In genomic region chr11:106986261-106986660, GRCh38 we compare ENCODE assay signal across 18 cellular contexts. TPM values are rescaled to one million over a fixed set of nuclear protein-coding genes. Genes with fewer than 3 reads are reported as not detected.
A peak's percentile ranks its signal among the peaks of the same experiment; 100 is the strongest.
DNase-seq lines count a peak whose midpoint lies in the region; ATAC-seq and TF ChIP-seq lines count a peak whose summit lies in the region.
"Had no signal": no experiment of that assay in that cellular context is flagged by ENCODE, and none has a peak within 500 bp of the region (broad histone marks: within the 10 kb centered on the region; RNA-seq: fewer than 3 reads in every experiment).

No MANE protein-coding gene starts in this region.

- H3K4me3 Mint-ChIP-seq in activated CD4-positive, alpha-beta T cell treated with anti-CD3 and anti-CD28 coated beads for 36 hours, result no peak overlapping the region
- H3K4me3 Mint-ChIP-seq in activated T-helper 1 cell treated with anti-CD3 and anti-CD28 coated beads, Interleukin-12 subunit alpha, Interleukin-12 subunit beta, Interleukin-2, Interleukin-4 antibody, amounts not matched to agents 30 ng/mL and 10 ng/mL and 1 ng/mL, durations not matched to agents 14 hours and 24 hours and 36 hours, result no peak overlapping the region
- H3K4me3 Mint-ChIP-seq: CD4-positive, CD25-positive, alpha-beta regulatory T cell had no signal

- H3K9me3 Mint-ChIP-seq in activated CD4-positive, alpha-beta T cell treated with anti-CD3 and anti-CD28 coated beads for 36 hours (ENCODE audit: low read depth), result peaks cover 4% of the 10 kb centered on the region
- H3K9me3 Mint-ChIP-seq in activated T-helper 1 cell treated with anti-CD3 and anti-CD28 coated beads, Interleukin-12 subunit alpha, Interleukin-12 subunit beta, Interleukin-2, Interleukin-4 antibody, amounts not matched to agents 30 ng/mL and 10 ng/mL and 1 ng/mL, durations not matched to agents 14 hours and 24 hours and 36 hours, result no peaks in the 10 kb centered on the region

- H3K36me3 Mint-ChIP-seq in activated CD4-positive, alpha-beta T cell treated with anti-CD3 and anti-CD28 coated beads for 36 hours (ENCODE audit: low read depth), result no peaks in the 10 kb centered on the region
- H3K36me3 Mint-ChIP-seq in activated T-helper 1 cell treated with anti-CD3 and anti-CD28 coated beads, Interleukin-12 subunit alpha, Interleukin-12 subunit beta, Interleukin-2, Interleukin-4 antibody, amounts not matched to agents 30 ng/mL and 10 ng/mL and 1 ng/mL, durations not matched to agents 14 hours and 24 hours and 36 hours (ENCODE audit: low read depth), result no peaks in the 10 kb centered on the region
- H3K36me3 Mint-ChIP-seq: CD4-positive, CD25-positive, alpha-beta regulatory T cell had no signal

- H3K27me3 ChIP-seq in GM23248 (replicated peaks; ENCODE audit: insufficient read depth) (no peaks in the 10 kb centered on the region), smooth muscle cell (ENCODE audit: low read depth) (no peaks in the 10 kb centered on the region), ovary (no peaks in the 10 kb centered on the region)
- H3K27me3 ChIP-seq: body of pancreas, heart left ventricle, testis had no signal

- POLR2A ChIA-PET in activated CD4-positive, alpha-beta T cell treated with anti-CD3 and anti-CD28 coated beads for 36 hours (lab: Charles Lee), result no interaction called here

- peak; percentile 92 for DNase-seq in GM23248
- peak; percentile 68 for DNase-seq in fibroblast of pulmonary artery (ENCODE audit: low read depth)
- no peak for DNase-seq in smooth muscle cell (lab: John Stamatoyannopoulos, UW; ENCODE audit: unreplicated experiment)
- no peak for DNase-seq in ovary
- DNase-seq in activated CD4-positive, alpha-beta T cell treated with anti-CD3 and anti-CD28 coated beads for 36 hours, result no peak
- no peak for DNase-seq in 8988T
- DNase-seq in activated T-helper 1 cell treated with anti-CD3 and anti-CD28 coated beads, Interleukin-12 subunit alpha, Interleukin-12 subunit beta, Interleukin-2, Interleukin-4 antibody, amounts not matched to agents 30 ng/mL and 10 ng/mL and 1 ng/mL, durations not matched to agents 14 hours and 24 hours and 36 hours (ENCODE audit: low spot score), result no peak
- DNase-seq: activated effector memory CD4-positive, alpha-beta T cell treated with Interleukin-2 at 50 U/mL for 16 hours; body of pancreas; CD4-positive, CD25-positive, alpha-beta regulatory T cell; DMS79 treated with DMSO at 0.1 percent for 48 hours; posterior cingulate gyrus; stimulated activated CD4-positive, alpha-beta T cell treated with anti-CD3 and anti-CD28 coated beads, Interleukin-15, amount 100 ng/mL, for 24 hours; testis had no signal

- CTCF ChIA-PET in activated CD4-positive, alpha-beta T cell treated with anti-CD3 and anti-CD28 coated beads for 36 hours (lab: Charles Lee), result no interaction called here

- no peaks in the 10 kb centered on the region for H3K27me3 Mint-ChIP-seq in activated CD4-positive, alpha-beta T cell treated with anti-CD3 and anti-CD28 coated beads for 36 hours
- H3K27me3 Mint-ChIP-seq in activated T-helper 1 cell treated with anti-CD3 and anti-CD28 coated beads, Interleukin-12 subunit alpha, Interleukin-12 subunit beta, Interleukin-2, Interleukin-4 antibody, amounts not matched to agents 30 ng/mL and 10 ng/mL and 1 ng/mL, durations not matched to agents 14 hours and 24 hours and 36 hours (ENCODE audit: insufficient read depth), result no peaks in the 10 kb centered on the region
- H3K27me3 Mint-ChIP-seq: CD4-positive, CD25-positive, alpha-beta regulatory T cell had no signal

- no peak overlapping the region for H3K27ac Mint-ChIP-seq in activated CD4-positive, alpha-beta T cell treated with anti-CD3 and anti-CD28 coated beads for 36 hours
- H3K27ac Mint-ChIP-seq in activated T-helper 1 cell treated with anti-CD3 and anti-CD28 coated beads, Interleukin-12 subunit alpha, Interleukin-12 subunit beta, Interleukin-2, Interleukin-4 antibody, amounts not matched to agents 30 ng/mL and 10 ng/mL and 1 ng/mL, durations not matched to agents 14 hours and 24 hours and 36 hours, result no peak overlapping the region
- H3K27ac Mint-ChIP-seq: CD4-positive, CD25-positive, alpha-beta regulatory T cell had no signal

- no peaks in the 10 kb centered on the region for H3K4me1 Mint-ChIP-seq in activated CD4-positive, alpha-beta T cell treated with anti-CD3 and anti-CD28 coated beads for 36 hours
- H3K4me1 Mint-ChIP-seq in activated T-helper 1 cell treated with anti-CD3 and anti-CD28 coated beads, Interleukin-12 subunit alpha, Interleukin-12 subunit beta, Interleukin-2, Interleukin-4 antibody, amounts not matched to agents 30 ng/mL and 10 ng/mL and 1 ng/mL, durations not matched to agents 14 hours and 24 hours and 36 hours (ENCODE audit: low read depth), result no peaks in the 10 kb centered on the region
- H3K4me1 Mint-ChIP-seq: CD4-positive, CD25-positive, alpha-beta regulatory T cell had no signal

- H3K9ac ChIP-seq in GM23248, result no peak overlapping the region
- H3K9ac ChIP-seq in smooth muscle cell (ENCODE audit: low read depth), result no peak overlapping the region

- TF ChIP-seq CTCF in fibroblast of pulmonary artery (IDR thresholded peaks at IDR 0.05; ENCODE audit: low read length, missing control alignments) (no peak), smooth muscle cell (IDR thresholded peaks at IDR 0.05; ENCODE audit: borderline replicate concordance, insufficient read depth, poor library complexity, severe bottlenecking) (no peak), ovary (IDR thresholded peaks at IDR 0.05) (no peak)

- H3F3A ChIP-seq in GM23248 (ENCODE audit: insufficient read depth), result peaks cover 45% of the 10 kb centered on the region
- H3F3A ChIP-seq in smooth muscle cell (ENCODE audit: low read depth), result peaks cover 33% of the 10 kb centered on the region

- intact Hi-C loops in ovary (cut with DNase I), result no loop called here
- intact Hi-C loops in activated CD4-positive, alpha-beta T cell treated with anti-CD3 and anti-CD28 coated beads for 36 hours (cut with DNase I, micrococcal nuclease), result no loop called here
- intact Hi-C loops in activated T-helper 1 cell treated with anti-CD3 and anti-CD28 coated beads, Interleukin-12 subunit alpha, Interleukin-12 subunit beta, Interleukin-2, Interleukin-4 antibody, amounts not matched to agents 30 ng/mL and 10 ng/mL and 1 ng/mL, durations not matched to agents 14 hours and 24 hours and 36 hours (cut with micrococcal nuclease), result no loop called here

- H4K20me1 ChIP-seq in GM23248 (ENCODE audit: insufficient read depth) (no peaks in the 10 kb centered on the region), smooth muscle cell (ENCODE audit: low read depth) (no peaks in the 10 kb centered on the region)

- no peaks in the 10 kb centered on the region for H3K9me2 ChIP-seq in GM23248 (ENCODE audit: insufficient read depth)

- H3K9me3 ChIP-seq in GM23248 (ENCODE audit: low read depth) (no peaks in the 10 kb centered on the region), smooth muscle cell (replicated peaks; ENCODE audit: low read depth) (no peaks in the 10 kb centered on the region), ovary (no peaks in the 10 kb centered on the region)
- H3K9me3 ChIP-seq: body of pancreas, heart left ventricle, testis had no signal

- no peaks in the 10 kb centered on the region for H3K79me2 ChIP-seq in GM23248 (ENCODE audit: insufficient read depth)
- H3K79me2 ChIP-seq in smooth muscle cell (ENCODE audit: low read depth), result no peaks in the 10 kb centered on the region

- TF ChIP-seq POLR2A in ovary (IDR thresholded peaks at IDR 0.05), result no peak

- no peak for TF ChIP-seq EP300 in ovary (IDR thresholded peaks at IDR 0.05)

- ATAC-seq in SK-N-SH treated with all-trans-retinoic acid at 6 μM for 48 hours, result peak; percentile 54
- ATAC-seq in activated CD4-positive, alpha-beta T cell treated with anti-CD3 and anti-CD28 coated beads for 36 hours, result no peak
- ATAC-seq: body of pancreas, GM12878 had no signal

- 2 to 4% methylated on average over 3 of the region's 3 CpGs for WGBS in GM23248 (ENCODE audit: low coverage in 1 of 2, low lambda C conversion rate in 2 of 2, missing lambda C conversion rate in 2 of 2), 2 experiments
- WGBS in smooth muscle cell (ENCODE audit: low lambda C conversion rate), result 58% methylated on average over 3 of the region's 3 CpGs
- 70 to 90% (median 88%) methylated on average over 3 of the region's 3 CpGs for WGBS in ovary, 3 donors

- H3K4me1 ChIP-seq in GM23248 (ENCODE audit: insufficient read depth) (peaks cover 49% of the 10 kb centered on the region), smooth muscle cell (ENCODE audit: low read depth) (peaks cover 10% of the 10 kb centered on the region), ovary (ENCODE audit: insufficient read depth) (peaks cover 6% of the 10 kb centered on the region)

- in situ Hi-C loops in GM23248 (cut with MboI), result no loop called here

- H3K4me3 ChIP-seq in GM23248 (no peak overlapping the region), fibroblast of pulmonary artery (replicated peaks; ENCODE audit: low read depth, low read length) (no peak overlapping the region), smooth muscle cell (no peak overlapping the region), ovary (no peak overlapping the region)
- H3K4me3 ChIP-seq: body of pancreas, GM12878, heart left ventricle, testis had no signal

- H3K4me2 ChIP-seq in GM23248 (ENCODE audit: unreplicated experiment) (peak overlapping the region; percentile 45), smooth muscle cell (no peak overlapping the region)

- H2AFZ ChIP-seq in GM23248 (no peak overlapping the region), smooth muscle cell (ENCODE audit: low read depth) (no peak overlapping the region)

- H3K27ac ChIP-seq in GM23248 (peak overlapping the region; percentile 67), smooth muscle cell (ENCODE audit: low read depth) (peak overlapping the region; percentile 5), ovary (no peak overlapping the region)
- H3K27ac ChIP-seq: body of pancreas, testis had no signal

- H3K36me3 ChIP-seq in GM23248 (ENCODE audit: low read depth) (no peaks in the 10 kb centered on the region), smooth muscle cell (ENCODE audit: low read depth) (no peaks in the 10 kb centered on the region), ovary (no peaks in the 10 kb centered on the region)
- H3K36me3 ChIP-seq: heart left ventricle had no signal

TF ChIP-seq in SK-N-SH treated with all-trans-retinoic acid at 6 μM for 48 hours, 23 proteins besides CTCF, POLR2A, EP300 and RAD21 (continues in another document):
- TF ChIP-seq ZNF70 (CRISPR knock-in tag; IDR thresholded peaks at IDR 0.05) (no peak), TCF4 (CRISPR knock-in tag; IDR thresholded peaks at IDR 0.05; ENCODE audit: borderline replicate concordance) (no peak), CSDC2 (CRISPR knock-in tag; IDR thresholded peaks at IDR 0.05) (no peak), ZNF8 (CRISPR knock-in tag; IDR thresholded peaks at IDR 0.05) (no peak)

RNA-seq across cellular contexts. Expression of gene GUCY1A2, which starts 32.0 kb away (rescaled TPM):
- total RNA-seq in GM23248 (2014; rRNA removed; shearing (Covaris generic)), result 0.54 and 1.6 TPM in 2 replicates
- polyA plus RNA-seq in GM23248 (2016; fragmentation: Nextera tagmentation; extraction: Ambion mirVana) (0.15 and 0.22 TPM in 2 replicates), smooth muscle cell (0.08 and 0.18 TPM in 2 replicates), ovary (1 to 10 TPM; 1.5 to 7.7 TPM)
- total RNA-seq in smooth muscle cell (1.1 and 1.6 TPM in 2 replicates), ovary (10 to 100 TPM in 1 of 7 donors, 1 to 10 TPM in 6; 1.7 to 20.3 (median 6.1) TPM)
- total RNA-seq in activated CD4-positive, alpha-beta T cell treated with anti-CD3 and anti-CD28 coated beads for 36 hours, result not detected
- total RNA-seq in activated T-helper 1 cell treated with anti-CD3 and anti-CD28 coated beads, Interleukin-12 subunit alpha, Interleukin-12 subunit beta, Interleukin-2, Interleukin-4 antibody, amounts not matched to agents 30 ng/mL and 10 ng/mL and 1 ng/mL, durations not matched to agents 14 hours and 24 hours and 36 hours, result not detected in 2 replicates
- total RNA-seq: activated CD8-positive, alpha-beta memory T cell treated with anti-CD3 and anti-CD28 coated beads for 36 hours; CD4-positive, CD25-positive, alpha-beta regulatory T cell had no signal
- polyA plus RNA-seq: CD4-positive, CD25-positive, alpha-beta regulatory T cell had no signal

Comparison
In these comparisons a context has a peak if more than half of its experiments do, and no peak if none do; other contexts are left out.
1. DNase-seq: peak in GM23248 (single experiment) and fibroblast of pulmonary artery (single experiment); none in smooth muscle cell (single experiment), ovary (0 of 5), activated CD4-positive, alpha-beta T cell treated with anti-CD3 and anti-CD28 coated beads for 36 hours (single experiment), 8988T (single experiment) and activated T-helper 1 cell treated with anti-CD3 and anti-CD28 coated beads, Interleukin-12 subunit alpha, Interleukin-12 subunit beta, Interleukin-2, Interleukin-4 antibody, amounts not matched to agents 30 ng/mL and 10 ng/mL and 1 ng/mL, durations not matched to agents 14 hours and 24 hours and 36 hours (single experiment).
2. H3K27ac ChIP-seq: peak in GM23248 (single experiment) and smooth muscle cell (single experiment); none in ovary (0 of 2).